Comparison of ENCODE assay signal across 20 cellular contexts in the genomic region with DNA sequence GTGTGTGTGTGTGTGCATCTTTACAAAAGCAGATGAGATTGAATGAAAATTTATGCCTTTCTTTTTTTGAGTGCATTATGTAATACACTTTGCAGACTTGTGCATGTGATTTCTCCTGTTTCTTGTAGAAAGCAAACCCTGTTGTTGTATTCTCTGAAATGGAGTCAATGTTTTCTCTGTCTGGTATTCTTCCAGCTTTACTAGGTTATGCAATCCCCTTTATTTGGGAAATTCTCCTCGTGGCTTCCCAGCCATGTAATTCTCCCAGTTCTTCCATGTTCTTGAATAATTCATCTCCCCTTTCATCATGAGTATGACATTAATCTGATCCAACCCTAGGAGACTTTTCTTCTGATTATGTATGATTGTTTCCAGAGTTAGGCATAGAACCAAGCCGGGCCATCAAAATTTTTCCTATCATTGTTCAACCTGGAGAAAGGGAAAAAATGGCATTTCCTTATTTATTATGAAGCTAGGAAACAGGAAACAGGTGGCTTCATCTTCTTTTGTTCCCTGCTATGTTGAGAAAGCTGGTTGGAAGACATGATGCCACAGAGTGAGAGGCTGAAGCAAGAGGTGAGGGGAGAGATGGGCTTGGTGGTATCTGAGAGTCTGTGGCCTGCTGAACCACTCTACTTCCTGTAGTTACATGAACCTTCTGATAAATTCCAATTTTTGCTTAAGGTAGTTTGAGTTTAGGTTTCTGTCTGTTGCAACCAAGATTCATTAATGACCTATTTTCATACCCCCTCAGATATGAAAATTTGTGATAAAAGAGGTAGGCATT.
"Had no signal": no experiment of that assay in that cellular context is flagged by ENCODE, and none has a peak within 500 bp of the region (broad histone marks: within the 10 kb centered on the region; RNA-seq: fewer than 3 reads in every experiment).

No MANE protein-coding gene starts in this region.

- H3K4me3 ChIP-seq: ascending aorta, breast epithelium, dorsolateral prefrontal cortex, psoas muscle, tibial nerve, vagina had no signal

- H3K36me3 ChIP-seq: ascending aorta, breast epithelium, tibial nerve, vagina had no signal

- DNase-seq: activated CD4-positive, alpha-beta T cell treated with anti-CD3 and anti-CD28 coated beads, Interleukin-2, amount 50 U/mL, for 1 hour; activated naive CD4-positive, alpha-beta T cell; activated naive CD8-positive, alpha-beta T cell treated with anti-CD3 and anti-CD28 coated beads, Interleukin-2, amount 10 ng/mL, durations not matched to agents 7 days and 5 days; activated T-cell treated with anti-CD3 and anti-CD28 coated beads for 4 hours; dorsolateral prefrontal cortex; endodermal cell; foreskin melanocyte; head of caudate nucleus; immature natural killer cell; nephron progenitor cell; psoas muscle; stimulated activated naive B cell treated with anti-CD40 and anti-IgM and Interleukin-4, amounts not matched to agents 10 μg/mL and 1 μg/mL and 100 μg/mL, for 72 hours; T-cell; T-helper 9 cell had no signal

- H3K27me3 ChIP-seq: ascending aorta, breast epithelium, dorsolateral prefrontal cortex, tibial nerve, vagina had no signal

- ATAC-seq: activated CD4-positive, CD25-positive, alpha-beta regulatory T cell treated with anti-CD3 and anti-CD28 coated beads, Interleukin-2, amount 50 U/mL, for 24 hours; psoas muscle; stimulated activated naive B cell treated with anti-CD40 and anti-IgM and Interleukin-4, amounts not matched to agents 10 μg/mL and 1 μg/mL and 100 μg/mL, for 72 hours; T-cell had no signal

- H3K9me3 Mint-ChIP-seq: activated naive CD8-positive, alpha-beta T cell treated with anti-CD3 and anti-CD28 coated beads, Interleukin-2, amount 10 ng/mL, durations not matched to agents 7 days and 5 days; endodermal cell; T-cell had no signal

- H3K36me3 Mint-ChIP-seq: activated naive CD8-positive, alpha-beta T cell treated with anti-CD3 and anti-CD28 coated beads, Interleukin-2, amount 10 ng/mL, durations not matched to agents 7 days and 5 days; immature natural killer cell; stimulated activated naive B cell treated with anti-CD40 and anti-IgM and Interleukin-4, amounts not matched to agents 10 μg/mL and 1 μg/mL and 100 μg/mL, for 72 hours; T-cell had no signal

- H3K27ac Mint-ChIP-seq: activated naive CD8-positive, alpha-beta T cell treated with anti-CD3 and anti-CD28 coated beads, Interleukin-2, amount 10 ng/mL, durations not matched to agents 7 days and 5 days; endodermal cell; immature natural killer cell; mesothelial cell of epicardium; nephron progenitor cell; stimulated activated naive B cell treated with anti-CD40 and anti-IgM and Interleukin-4, amounts not matched to agents 10 μg/mL and 1 μg/mL and 100 μg/mL, for 72 hours; T-cell had no signal

- H3K4me3 Mint-ChIP-seq: activated naive CD8-positive, alpha-beta T cell treated with anti-CD3 and anti-CD28 coated beads, Interleukin-2, amount 10 ng/mL, durations not matched to agents 7 days and 5 days; endodermal cell; immature natural killer cell; mesothelial cell of epicardium; nephron progenitor cell; stimulated activated naive B cell treated with anti-CD40 and anti-IgM and Interleukin-4, amounts not matched to agents 10 μg/mL and 1 μg/mL and 100 μg/mL, for 72 hours; T-cell had no signal

- H3K9me3 ChIP-seq: ascending aorta, breast epithelium, psoas muscle, tibial nerve, vagina had no signal

- H3K27ac ChIP-seq: ascending aorta, dorsolateral prefrontal cortex, psoas muscle, tibial nerve, vagina had no signal

- H3K4me1 ChIP-seq: ascending aorta, breast epithelium, psoas muscle, tibial nerve, vagina had no signal

- H3K4me1 Mint-ChIP-seq: activated naive CD8-positive, alpha-beta T cell treated with anti-CD3 and anti-CD28 coated beads, Interleukin-2, amount 10 ng/mL, durations not matched to agents 7 days and 5 days; endodermal cell; immature natural killer cell; mesothelial cell of epicardium; nephron progenitor cell; stimulated activated naive B cell treated with anti-CD40 and anti-IgM and Interleukin-4, amounts not matched to agents 10 μg/mL and 1 μg/mL and 100 μg/mL, for 72 hours; T-cell had no signal

- H3K27me3 Mint-ChIP-seq: activated naive CD8-positive, alpha-beta T cell treated with anti-CD3 and anti-CD28 coated beads, Interleukin-2, amount 10 ng/mL, durations not matched to agents 7 days and 5 days; stimulated activated naive B cell treated with anti-CD40 and anti-IgM and Interleukin-4, amounts not matched to agents 10 μg/mL and 1 μg/mL and 100 μg/mL, for 72 hours; T-cell had no signal
